Comparison of ENCODE assay signal across 8 cellular contexts in genomic region chr7:158976849-158977593, GRCh38.
DNase-seq lines count a peak whose midpoint lies in the region; ATAC-seq and TF ChIP-seq lines count a peak whose summit lies in the region.

No MANE protein-coding gene starts in this region.

- no peak overlapping the region for H3K4ac ChIP-seq in IMR-90 (ENCODE audit: low read depth, low read length)

- H2AK5ac ChIP-seq in IMR-90 (ENCODE audit: low read depth, low read length) = no peak overlapping the region

- H3K4me3 ChIP-seq in IMR-90 (ENCODE audit: insufficient read depth, low read depth, low read length) = peak overlapping the region; percentile 4; the same call in 1 of the 2 replicates
- H3K4me3 ChIP-seq in neutrophil (ENCODE audit: low read depth in 1 of 2, low read length in 1 of 2) = peak overlapping the region; percentile 55 to 62

- H4K8ac ChIP-seq in IMR-90 (ENCODE audit: low read depth in 2 of 2, low read length in 2 of 2) = no peak overlapping the region

- no peaks in the 10 kb centered on the region for H3K27me3 Mint-ChIP-seq in activated T-helper 2 cell treated with anti-CD3 and anti-CD28 coated beads, Interferon-gamma antibody, Interleukin-2, Interleukin-4, amounts not matched to agents 10 μg/mL and 5 μg/mL and 100 μg/mL, durations not matched to agents 14 hours and 24 hours and 36 hours (ENCODE audit: low read depth)

- no peaks in the 10 kb centered on the region for H4K20me1 ChIP-seq in IMR-90 (ENCODE audit: insufficient read depth, low read length)

- H3K36me3 ChIP-seq in IMR-90 (ENCODE audit: control insufficient read depth, insufficient read depth, low read length) (no peaks in the 10 kb centered on the region), neutrophil (no peaks in the 10 kb centered on the region)

- H2AFZ ChIP-seq in IMR-90 (replicated peaks; ENCODE audit: low read length, poor library complexity) = peak overlapping the region; percentile 95

- peak overlapping the region; percentile 77 for H3K4me3 Mint-ChIP-seq in activated T-helper 2 cell treated with anti-CD3 and anti-CD28 coated beads, Interferon-gamma antibody, Interleukin-2, Interleukin-4, amounts not matched to agents 10 μg/mL and 5 μg/mL and 100 μg/mL, durations not matched to agents 14 hours and 24 hours and 36 hours (ENCODE audit: low read depth)

- peak overlapping the region; percentile 74 for H2AK9ac ChIP-seq in IMR-90 (replicated peaks; ENCODE audit: low read depth, low read length, poor library complexity)

- no peak overlapping the region for H4K5ac ChIP-seq in IMR-90 (ENCODE audit: low read depth, low read length)

- no peak overlapping the region for H4K91ac ChIP-seq in IMR-90 (ENCODE audit: insufficient read depth, low read depth, low read length)

- intact Hi-C loops in IMR-90 (cut with micrococcal nuclease) = loop anchor here (1.0 to 2.0 kb wide), 3 partner anchors 146 to 1544 kb away; no protein-coding TSS in a partner anchor
- intact Hi-C loops in activated T-helper 2 cell treated with anti-CD3 and anti-CD28 coated beads, Interferon-gamma antibody, Interleukin-2, Interleukin-4, amounts not matched to agents 10 μg/mL and 5 μg/mL and 100 μg/mL, durations not matched to agents 14 hours and 24 hours and 36 hours (cut with micrococcal nuclease) = loop anchor here (1.0 to 10.0 kb wide), 7 partner anchors 90 to 322 kb away; partner anchors contain the start of gene NCAPG2

- POLR2A ChIA-PET in IMR-90 (lab: Charles Lee; ENCODE audit: unreplicated experiment) = no interaction called here

- H3K9me3 ChIP-seq in IMR-90 (ENCODE audit: control insufficient read depth, insufficient read depth, low read length) (peaks cover 7% of the 10 kb centered on the region), neutrophil (peaks cover 9% of the 10 kb centered on the region)

- in situ Hi-C loops in IMR-90 (cut with MboI; ENCODE audit: low sequenced_read_pairs) = loop anchor here (5.0 kb wide), 1 partner anchor 280 kb away; no protein-coding TSS in a partner anchor

- H3K9ac ChIP-seq in IMR-90 (ENCODE audit: low read depth, low read length) = peak overlapping the region; percentile 7; the same call in 1 of the 2 replicates

- WGBS in IMR-90 (ENCODE audit: extremely low coverage in 2 of 2, insufficient read length in 1 of 2), 2 experiments = 0% methylated on average over 2 of the region's 24 CpGs; no CpG with 5 or more reads in 1 of the 2 experiments

- peaks cover 23% of the 10 kb centered on the region for H3K9me3 Mint-ChIP-seq in activated T-helper 2 cell treated with anti-CD3 and anti-CD28 coated beads, Interferon-gamma antibody, Interleukin-2, Interleukin-4, amounts not matched to agents 10 μg/mL and 5 μg/mL and 100 μg/mL, durations not matched to agents 14 hours and 24 hours and 36 hours

- no peaks in the 10 kb centered on the region for H3K36me3 Mint-ChIP-seq in activated T-helper 2 cell treated with anti-CD3 and anti-CD28 coated beads, Interferon-gamma antibody, Interleukin-2, Interleukin-4, amounts not matched to agents 10 μg/mL and 5 μg/mL and 100 μg/mL, durations not matched to agents 14 hours and 24 hours and 36 hours (ENCODE audit: low read depth)

- H3K23ac ChIP-seq in IMR-90 (ENCODE audit: low read depth, low read length) = no peak overlapping the region

- no peak overlapping the region for H3K14ac ChIP-seq in IMR-90 (replicated peaks; ENCODE audit: low read depth, low read length)

- no peak overlapping the region for H3K18ac ChIP-seq in IMR-90 (ENCODE audit: low read depth, low read length)

- CTCF ChIA-PET in IMR-90 (lab: Yijun Ruan, JAX) = interaction anchor here (0.6 to 2.6 kb wide), 18 partner anchors 9 to 326 kb away, joined by 3 to 32 read pairs (median 4); no protein-coding TSS in a partner anchor

- peaks cover 17% of the 10 kb centered on the region for H3K4me1 Mint-ChIP-seq in activated T-helper 2 cell treated with anti-CD3 and anti-CD28 coated beads, Interferon-gamma antibody, Interleukin-2, Interleukin-4, amounts not matched to agents 10 μg/mL and 5 μg/mL and 100 μg/mL, durations not matched to agents 14 hours and 24 hours and 36 hours (ENCODE audit: low read depth)

- peak; percentile 66 for DNase-seq in DMS 273 treated with DMSO at 0.1 percent for 48 hours (lab: John Stamatoyannopoulos, UW)
- DNase-seq in IMR-90 = peak; percentile 51
- DNase-seq in RPMI7951 (ENCODE audit: low read depth) = peak; percentile 75
- peak; percentile 79 for DNase-seq in activated T-helper 2 cell treated with anti-CD3 and anti-CD28 coated beads, Interferon-gamma antibody, Interleukin-2, Interleukin-4, amounts not matched to agents 10 μg/mL and 5 μg/mL and 100 μg/mL, durations not matched to agents 14 hours and 24 hours and 36 hours (ENCODE audit: low spot score)
- peak; percentile 67 for DNase-seq in foreskin melanocyte
- DNase-seq in stromal cell of bone marrow (ENCODE audit: low read depth) = peak; percentile 40

- no peaks in the 10 kb centered on the region for H3K4me1 ChIP-seq in IMR-90 (ENCODE audit: control insufficient read depth, insufficient read depth, low read length)
- H3K4me1 ChIP-seq in neutrophil (ENCODE audit: control insufficient read depth in 1 of 2, insufficient read depth in 1 of 2, low read depth in 1 of 2, low read length in 1 of 2) = peaks cover 9 to 10% of the 10 kb centered on the region in 2 experiments

- peak; percentile 96 for ATAC-seq in GM21528 (IDR thresholded peaks at IDR 0.05; ENCODE audit: low FRiP score, unreplicated experiment)
- ATAC-seq in IMR-90 (ENCODE audit: low read depth) = peak; percentile 94

- peak; percentile 69 for TF ChIP-seq RAD21 in IMR-90 (IDR thresholded peaks at IDR 0.05; ENCODE audit: low read length)

- no peak overlapping the region for H3K56ac ChIP-seq in IMR-90 (ENCODE audit: extremely low read depth, insufficient read depth, low read length)

- no peak overlapping the region for H2BK20ac ChIP-seq in IMR-90 (ENCODE audit: low read depth, low read length)

- H2BK120ac ChIP-seq in IMR-90 (ENCODE audit: low read depth, low read length) = no peak overlapping the region

- peak overlapping the region; percentile 88 for H3K27ac Mint-ChIP-seq in activated T-helper 2 cell treated with anti-CD3 and anti-CD28 coated beads, Interferon-gamma antibody, Interleukin-2, Interleukin-4, amounts not matched to agents 10 μg/mL and 5 μg/mL and 100 μg/mL, durations not matched to agents 14 hours and 24 hours and 36 hours

- no peaks in the 10 kb centered on the region for H3K79me1 ChIP-seq in IMR-90 (ENCODE audit: low read depth in 1 of 2, low read length in 2 of 2)

- dilution Hi-C loops in IMR-90 (cut with HindIII; ENCODE audit: low sequenced_read_pairs, unreplicated experiment) = no loop called here

- BruUV-seq in IMR-90 (replicated peaks; lab: Mats Ljungman, UMichigan) = no TSS peak

- no peaks in the 10 kb centered on the region for H3K27me3 ChIP-seq in IMR-90 (ENCODE audit: control insufficient read depth, insufficient read depth, low read length)
- H3K27me3 ChIP-seq in neutrophil = peaks cover 11% of the 10 kb centered on the region

- TF ChIP-seq CTCF in IMR-90 (conservative IDR thresholded peaks at IDR 0.05; ENCODE audit: low read depth, low read length) (peak; percentile 76), neutrophil (IDR thresholded peaks at IDR 0.05) (peak; percentile 87)

- no peak overlapping the region for H2BK5ac ChIP-seq in IMR-90 (ENCODE audit: low read depth, low read length, poor library complexity, severe bottlenecking)

- H3K9me1 ChIP-seq in IMR-90 (ENCODE audit: insufficient read depth, low read length) = no peaks in the 10 kb centered on the region

- no peak overlapping the region for H2BK15ac ChIP-seq in IMR-90 (ENCODE audit: low read depth, low read length)

- H3K27ac ChIP-seq in IMR-90 (ENCODE audit: insufficient read depth, low read length) = no peak overlapping the region
- peak overlapping the region; percentile 59 for H3K27ac ChIP-seq in neutrophil

- peak overlapping the region; percentile 33 for H3K4me2 ChIP-seq in IMR-90 (ENCODE audit: low read depth, low read length)

- no peak for TF ChIP-seq POLR2A in IMR-90 (IDR thresholded peaks at IDR 0.05; ENCODE audit: low read depth, low read length)

TF ChIP-seq in IMR-90, 13 proteins besides CTCF, POLR2A, EP300 and RAD21:
- TF ChIP-seq SMC3 (IDR thresholded peaks at IDR 0.05; ENCODE audit: low read depth, low read length) (peak; percentile 81), USF2 (IDR thresholded peaks at IDR 0.05; ENCODE audit: low read depth, low read length) (no peak), MAZ (IDR thresholded peaks at IDR 0.05; ENCODE audit: borderline replicate concordance, low read depth, low read length) (0 out of 2 replicates have a peak, but pooled peaks have one; percentile 33), CEBPB (IDR thresholded peaks at IDR 0.05; ENCODE audit: low read depth, low read length) (no peak)
